In the genomic region with DNA sequence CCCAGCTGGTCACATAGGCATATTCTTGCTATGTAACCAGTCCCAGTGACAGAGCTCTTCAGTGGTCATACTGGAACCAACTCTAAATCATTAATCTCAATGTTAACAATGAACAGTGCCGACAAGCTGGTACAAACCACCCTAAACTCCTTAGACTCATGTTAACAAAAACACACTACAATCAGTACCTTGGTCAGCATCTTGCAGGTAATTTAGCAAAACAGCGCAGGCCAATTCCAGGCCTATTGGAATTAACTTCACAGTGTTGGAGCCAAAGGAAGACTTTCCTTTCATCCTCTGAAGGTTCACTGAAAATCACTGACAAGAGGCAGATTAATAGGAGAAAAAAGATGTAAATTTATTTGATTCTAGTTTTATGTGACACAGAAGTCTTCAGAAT, we compare ENCODE assay signal across 31 cellular contexts.
"Had no signal": no experiment of that assay in that cellular context is flagged by ENCODE, and none has a peak within 500 bp of the region (broad histone marks: within the 10 kb centered on the region; RNA-seq: fewer than 3 reads in every experiment).

No MANE protein-coding gene starts in this region.

- H3K36me3 ChIP-seq: SJCRH30 had no signal

- H3K36me3 Mint-ChIP-seq: activated CD4-positive, alpha-beta memory T cell treated with anti-CD3 and anti-CD28 coated beads for 36 hours; activated naive CD4-positive, alpha-beta T cell treated with anti-CD3 and anti-CD28 coated beads, Interleukin-2, amount 10 ng/mL, durations not matched to agents 7 days and 5 days; activated naive CD8-positive, alpha-beta T cell treated with anti-CD3 and anti-CD28 coated beads for 36 hours; T-cell had no signal

- ATAC-seq: activated T-cell treated with anti-CD3 and anti-CD28 coated beads, Interleukin-2, amount 50 U/mL, for 4 hours; T-cell; T-helper 17 cell had no signal

- H3K27ac ChIP-seq: KMS-11, PC-9, SJCRH30, SK-N-MC, VCaP had no signal

- H3K27ac Mint-ChIP-seq: activated B cell treated with CpG ODN at 0.5 μM for 24 hours; activated CD4-positive, alpha-beta memory T cell treated with anti-CD3 and anti-CD28 coated beads for 36 hours; activated naive CD4-positive, alpha-beta T cell treated with anti-CD3 and anti-CD28 coated beads, Interleukin-2, amount 10 ng/mL, durations not matched to agents 7 days and 5 days; activated naive CD8-positive, alpha-beta T cell treated with anti-CD3 and anti-CD28 coated beads for 36 hours; T-cell; T-helper 17 cell had no signal

- H3K4me3 ChIP-seq: PC-9, SJCRH30, SK-N-MC had no signal

- DNase-seq: activated B cell treated with CpG ODN at 0.5 μM for 24 hours; activated CD4-positive, alpha-beta memory T cell treated with anti-CD3 and anti-CD28 coated beads for 36 hours; activated CD4-positive, alpha-beta T cell treated with anti-CD3 and anti-CD28 coated beads for 4 hours; activated CD4-positive, alpha-beta T cell treated with anti-CD3 and anti-CD28 coated beads, Interleukin-2, amount 50 U/mL, for 1 hour; activated CD4-positive, CD25-positive, alpha-beta regulatory T cell treated with anti-CD3 and anti-CD28 coated beads, Interleukin-2, amount 50 U/mL, for 72 hours; activated CD8-positive, alpha-beta memory T cell treated with anti-CD3 and anti-CD28 coated beads, Interleukin-2, amount 50 U/mL, for 4 hours; activated effector memory CD4-positive, alpha-beta T cell treated with Interleukin-2 at 50 U/mL for 16 hours; activated naive CD4-positive, alpha-beta T cell treated with anti-CD3 and anti-CD28 coated beads, Interleukin-2, amount 10 ng/mL, durations not matched to agents 7 days and 5 days; activated naive CD8-positive, alpha-beta T cell treated with anti-CD3 and anti-CD28 coated beads for 36 hours; activated T-cell treated with anti-CD3 and anti-CD28 coated beads for 4 hours; activated T-cell treated with anti-CD3 and anti-CD28 coated beads, Interleukin-2, amount 50 U/mL, for 4 hours; amniotic stem cell; aorta; MM.1S; MV-4-11; NCI-H1092; NCI-H1436 treated with DMSO at 0.1 percent for 48 hours; NCI-H1694 treated with DMSO at 0.1 percent for 48 hours; NCI-H2029; NCI-H345; NCI-H526; NCI-H748 treated with DMSO at 0.1 percent for 48 hours; NK-92 treated with Interleukin-12 subunit alpha and Interleukin-12 subunit beta, amount 100 ng/mL, for 24 hours; PC-9; Right ventricle myocardium superior; SJCRH30; T-cell; T-helper 17 cell had no signal

- H2AFZ ChIP-seq: PC-9 had no signal

- H3K4me1 Mint-ChIP-seq: activated B cell treated with CpG ODN at 0.5 μM for 24 hours; activated naive CD4-positive, alpha-beta T cell treated with anti-CD3 and anti-CD28 coated beads, Interleukin-2, amount 10 ng/mL, durations not matched to agents 7 days and 5 days; activated naive CD8-positive, alpha-beta T cell treated with anti-CD3 and anti-CD28 coated beads for 36 hours; T-cell; T-helper 17 cell had no signal

- H3K9me3 Mint-ChIP-seq: activated B cell treated with CpG ODN at 0.5 μM for 24 hours; activated CD4-positive, alpha-beta memory T cell treated with anti-CD3 and anti-CD28 coated beads for 36 hours; activated naive CD4-positive, alpha-beta T cell treated with anti-CD3 and anti-CD28 coated beads, Interleukin-2, amount 10 ng/mL, durations not matched to agents 7 days and 5 days; activated naive CD8-positive, alpha-beta T cell treated with anti-CD3 and anti-CD28 coated beads for 36 hours; activated T-cell treated with anti-CD3 and anti-CD28 coated beads, Interleukin-2, amount 50 U/mL, for 4 hours; T-cell had no signal

- H3K9me3 ChIP-seq: SJCRH30 had no signal

- H3K4me1 ChIP-seq: SJCRH30 had no signal

- H3K27me3 ChIP-seq: SJCRH30 had no signal

- H3K4me3 Mint-ChIP-seq: activated B cell treated with CpG ODN at 0.5 μM for 24 hours; activated CD4-positive, alpha-beta memory T cell treated with anti-CD3 and anti-CD28 coated beads for 36 hours; activated naive CD4-positive, alpha-beta T cell treated with anti-CD3 and anti-CD28 coated beads, Interleukin-2, amount 10 ng/mL, durations not matched to agents 7 days and 5 days; activated naive CD8-positive, alpha-beta T cell treated with anti-CD3 and anti-CD28 coated beads for 36 hours; activated T-cell treated with anti-CD3 and anti-CD28 coated beads, Interleukin-2, amount 50 U/mL, for 4 hours; T-cell; T-helper 17 cell had no signal

- H3K4me2 ChIP-seq: KMS-11, PC-9 had no signal

- H3K27me3 Mint-ChIP-seq: activated B cell treated with CpG ODN at 0.5 μM for 24 hours; activated CD4-positive, alpha-beta memory T cell treated with anti-CD3 and anti-CD28 coated beads for 36 hours; activated naive CD4-positive, alpha-beta T cell treated with anti-CD3 and anti-CD28 coated beads, Interleukin-2, amount 10 ng/mL, durations not matched to agents 7 days and 5 days; activated naive CD8-positive, alpha-beta T cell treated with anti-CD3 and anti-CD28 coated beads for 36 hours; T-cell; T-helper 17 cell had no signal

- H3K9ac ChIP-seq: KMS-11 had no signal
